In the genomic region with DNA sequence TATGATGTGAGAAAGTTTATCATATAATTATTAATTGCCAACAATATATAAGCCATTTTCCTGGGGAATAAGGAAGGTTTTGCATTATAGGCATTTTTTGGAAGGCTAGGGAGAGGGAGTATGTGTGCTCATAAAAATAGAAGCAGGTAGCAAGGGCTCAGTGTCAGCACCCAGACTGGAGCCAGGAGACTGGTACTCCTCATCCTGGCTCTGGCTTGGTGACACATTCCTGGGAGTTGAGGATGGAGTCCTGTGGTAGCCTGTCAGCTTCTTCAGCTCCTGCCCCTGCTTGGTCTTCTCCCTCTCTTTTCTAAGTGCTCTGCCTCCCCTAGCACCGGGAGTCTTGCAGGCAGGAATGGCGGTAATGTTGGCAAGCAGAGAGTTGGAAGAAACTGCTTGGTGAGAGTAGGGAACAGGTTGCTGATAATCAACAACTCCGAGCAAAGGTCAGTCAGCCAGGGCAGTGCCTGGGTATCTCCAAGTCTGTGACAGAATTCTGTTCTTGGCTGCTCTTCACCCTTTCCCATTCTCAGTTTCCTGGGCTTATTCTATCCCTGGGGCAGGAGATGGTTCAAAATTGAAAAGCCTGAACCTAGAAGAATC, we compare ENCODE assay signal across 14 cellular contexts.
"Had no signal": no experiment of that assay in that cellular context is flagged by ENCODE, and none has a peak within 500 bp of the region (broad histone marks: within the 10 kb centered on the region; RNA-seq: fewer than 3 reads in every experiment).

No MANE protein-coding gene starts in this region.

- ATAC-seq: activated CD8-positive, alpha-beta T cell treated with anti-CD3 and anti-CD28 coated beads, Interleukin-2, amount 10 ng/mL, durations not matched to agents 7 days and 5 days; naive thymus-derived CD8-positive, alpha-beta T cell had no signal

- H3K4me1 ChIP-seq: tibial nerve had no signal

- H3K27ac ChIP-seq: skin epidermis, tibial nerve had no signal

- H3K4me3 ChIP-seq: adrenal gland, skin epidermis, tibial nerve had no signal

- H3K9ac ChIP-seq: SK-N-SH had no signal

- DNase-seq: activated CD4-positive, alpha-beta T cell treated with anti-CD3 and anti-CD28 coated beads for 48 hours; activated CD8-positive, alpha-beta T cell treated with anti-CD3 and anti-CD28 coated beads, Interleukin-2, amount 10 ng/mL, durations not matched to agents 7 days and 5 days; activated naive CD4-positive, alpha-beta T cell treated with anti-CD3 and anti-CD28 coated beads, Interleukin-2, amount 10 ng/mL, durations not matched to agents 7 days and 5 days; adrenal gland; central memory CD4-positive, alpha-beta T cell; cortex of kidney; effector CD8-positive, alpha-beta T cell; hypothalamus; kidney glomerular epithelial cell; mammary epithelial cell; naive thymus-derived CD8-positive, alpha-beta T cell; SK-N-SH had no signal

- H3K9me3 ChIP-seq: adrenal gland, SK-N-SH, tibial nerve had no signal

- H3K36me3 ChIP-seq: adrenal gland, tibial nerve had no signal

- H3K27me3 ChIP-seq: adrenal gland, tibial nerve had no signal
